ENCODE assay signal across 18 cellular contexts in genomic region chr3:184549793-184550585, GRCh38. TPM values are rescaled to one million over a fixed set of nuclear protein-coding genes. Genes with fewer than 3 reads are reported as not detected.
DNase-seq lines count a peak whose midpoint lies in the region; ATAC-seq lines count a peak whose summit lies in the region.
"Had no signal": no experiment of that assay in that cellular context is flagged by ENCODE, and none has a peak within 500 bp of the region (broad histone marks: within the 10 kb centered on the region; RNA-seq: fewer than 3 reads in every experiment).

No MANE protein-coding gene starts in this region.

- no peak overlapping the region for H2AFZ ChIP-seq in mesenchymal stem cell (ENCODE audit: low read depth, low read length)

- no peak overlapping the region for H2AK5ac ChIP-seq in mesenchymal stem cell (ENCODE audit: low read length, severe bottlenecking)

- H2BK5ac ChIP-seq in mesenchymal stem cell (ENCODE audit: low read depth, low read length, poor library complexity, severe bottlenecking) = no peak overlapping the region

- no peak overlapping the region for H4K91ac ChIP-seq in mesenchymal stem cell (ENCODE audit: low read length)

- no peak overlapping the region for H3K4ac ChIP-seq in mesenchymal stem cell (ENCODE audit: low read depth in 1 of 2, low read length in 2 of 2)

- H3K9ac ChIP-seq in mesenchymal stem cell (ENCODE audit: low read length) = no peak overlapping the region

- H2BK120ac ChIP-seq in mesenchymal stem cell (ENCODE audit: low read depth, low read length) = no peak overlapping the region

- no peaks in the 10 kb centered on the region for H3K79me1 ChIP-seq in mesenchymal stem cell (replicated peaks; ENCODE audit: low read length, poor library complexity, severe bottlenecking)

- no peak overlapping the region for H3K14ac ChIP-seq in mesenchymal stem cell (ENCODE audit: low read length in 2 of 2)

- H3K23ac ChIP-seq in mesenchymal stem cell (ENCODE audit: low read length in 2 of 2) = peak overlapping the region in 1 of 2 experiments; percentile 36

- H3K9me3 ChIP-seq in mesenchymal stem cell (ENCODE audit: control insufficient read depth, low read length) = no peaks in the 10 kb centered on the region
- H3K9me3 ChIP-seq: adrenal gland, esophagus squamous epithelium had no signal

- H4K8ac ChIP-seq in mesenchymal stem cell (ENCODE audit: low read length) = no peak overlapping the region

- H3K36me3 ChIP-seq in mesenchymal stem cell (ENCODE audit: control insufficient read depth in 1 of 2, insufficient read depth in 2 of 2, low read depth in 1 of 2, low read length in 2 of 2) = no peaks in the 10 kb centered on the region
- H3K36me3 ChIP-seq: adrenal gland, esophagus squamous epithelium had no signal

- 89% methylated on average over 15 of the region's 15 CpGs for WGBS in mesenchymal stem cell

- H3K4me3 ChIP-seq in mesenchymal stem cell (ENCODE audit: insufficient read depth in 1 of 2, low read depth in 1 of 2, low read length in 2 of 2) = no peak overlapping the region
- H3K4me3 ChIP-seq: adrenal gland, esophagus squamous epithelium had no signal

- no peak overlapping the region for H2BK12ac ChIP-seq in mesenchymal stem cell (ENCODE audit: low read length in 2 of 2)

- no peak overlapping the region for H2BK15ac ChIP-seq in mesenchymal stem cell (ENCODE audit: low read depth, poor library complexity, severe bottlenecking)

- peaks cover 55 to 66% of the 10 kb centered on the region in 2 experiments for H3K27me3 ChIP-seq in mesenchymal stem cell (ENCODE audit: control insufficient read depth in 1 of 2, insufficient read depth in 1 of 2, low read length in 2 of 2)
- H3K27me3 ChIP-seq: adrenal gland had no signal

- no peaks in the 10 kb centered on the region for H3K4me1 ChIP-seq in mesenchymal stem cell (ENCODE audit: control insufficient read depth, insufficient read depth, low read depth, low read length)
- H3K4me1 ChIP-seq: adrenal gland, esophagus squamous epithelium had no signal

- H3K4me2 ChIP-seq in mesenchymal stem cell (ENCODE audit: low read length, poor library complexity, severe bottlenecking) = no peak overlapping the region

- no peak overlapping the region for H3K18ac ChIP-seq in mesenchymal stem cell (ENCODE audit: low read depth in 1 of 2, low read length in 2 of 2)

- ATAC-seq in esophagus mucosa (peak; percentile 5), left lobe of liver (no peak)
- ATAC-seq: naive thymus-derived CD8-positive, alpha-beta T cell had no signal

- peak; percentile 48 for DNase-seq in Ammon's horn (ENCODE audit: low spot score)
- peak; percentile 47 for DNase-seq in NCI-H2029 treated with DMSO at 0.1 percent for 48 hours (lab: John Stamatoyannopoulos, UW)
- DNase-seq in pons (ENCODE audit: low spot score) = peak; percentile 80
- DNase-seq in mesenchymal stem cell = no peak
- DNase-seq in NCI-H1436 treated with DMSO at 0.1 percent for 48 hours (lab: John Stamatoyannopoulos, UW) = no peak
- no peak for DNase-seq in left lobe of liver (ENCODE audit: low spot score)
- DNase-seq: activated CD4-positive, alpha-beta T cell treated with anti-CD3 and anti-CD28 coated beads for 48 hours; adrenal gland; CD4-positive, alpha-beta memory T cell; DMS79 treated with DMSO at 0.1 percent for 48 hours; effector CD4-positive, alpha-beta T cell; esophagus squamous epithelium; naive thymus-derived CD8-positive, alpha-beta T cell; NCI-H1417; NCI-H226; stimulated activated CD4-positive, alpha-beta T cell treated with anti-CD3 and anti-CD28 coated beads, Interleukin-4, amount 100 ng/mL, for 4 hours had no signal

- no peak overlapping the region for H3K27ac ChIP-seq in mesenchymal stem cell (ENCODE audit: low read length, poor library complexity, severe bottlenecking)
- H3K27ac ChIP-seq: adrenal gland, esophagus squamous epithelium, RWPE1 had no signal

RNA-seq across cellular contexts. Expression of gene EPHB3, which starts 11.6 kb away (rescaled TPM):
- 44.7 TPM for total RNA-seq in esophagus mucosa
- 2.3 TPM for polyA plus RNA-seq in mesenchymal stem cell (2013, experiment 1 of 2)
- 2.2 TPM for polyA plus RNA-seq in mesenchymal stem cell (2013, experiment 2 of 2)
- total RNA-seq in left lobe of liver = 0.65 TPM
- total RNA-seq: naive thymus-derived CD8-positive, alpha-beta T cell had no signal

Comparison
In these comparisons a context has a peak if more than half of its experiments do, and no peak if none do; other contexts are left out.
1. DNase-seq: peak in Ammon's horn (single experiment), NCI-H2029 treated with DMSO at 0.1 percent for 48 hours (single experiment) and pons (single experiment); none in mesenchymal stem cell (single experiment), NCI-H1436 treated with DMSO at 0.1 percent for 48 hours (single experiment) and left lobe of liver (single experiment).
2. RNA of gene EPHB3, which starts 11.6 kb away (total RNA-seq): 44.7 TPM in esophagus mucosa (single experiment); 0.65 TPM in left lobe of liver (single experiment); every median in the first group is over 10 times any median in the second.